Comparison of ENCODE assay signal across 8 cellular contexts in genomic region chr12:109952160-109952858, GRCh38. TPM values are rescaled to one million over a fixed set of nuclear protein-coding genes. Genes with fewer than 3 reads are reported as not detected.
DNase-seq lines count a peak whose midpoint lies in the region; ATAC-seq, FAIRE-seq and TF ChIP-seq lines count a peak whose summit lies in the region.

No MANE protein-coding gene starts in this region.

- H3K79me2 ChIP-seq in HepG2 (ENCODE audit: insufficient read depth, low read length) = no peaks in the 10 kb centered on the region

- no peak overlapping the region for H2AFZ ChIP-seq in HepG2 (ENCODE audit: low read length)

- POLR2A ChIA-PET in HepG2 (lab: Yijun Ruan, JAX) = no interaction called here

- 77% methylated on average over 8 of the region's 11 CpGs for WGBS in right lobe of liver (ENCODE audit: insufficient coverage, low coverage, low lambda C conversion rate, missing lambda C conversion rate)
- WGBS in HepG2 (ENCODE audit: low lambda C conversion rate) = 95% methylated on average over 11 of the region's 11 CpGs
- 78 to 80% methylated on average over 11 of the region's 11 CpGs for WGBS in aorta, 2 donors

- H3K36me3 ChIP-seq in right lobe of liver (peaks cover 0 to 38% (median 10%) of the 10 kb centered on the region in 4 donors), HepG2 (replicated peaks in 1 of 2; ENCODE audit: control insufficient read depth in 1 of 2, insufficient read depth in 2 of 2, low read length in 2 of 2) (peaks cover 14 to 40% of the 10 kb centered on the region in 2 experiments), right atrium auricular region (peaks cover 67% of the 10 kb centered on the region), aorta (ENCODE audit: control insufficient read depth in 1 of 2, insufficient read depth in 2 of 2, low read length in 1 of 2) (peaks cover 0 to 6% of the 10 kb centered on the region in 2 donors)

- TF ChIP-seq RAD21 in HepG2 (CRISPR knock-in tag; IDR thresholded peaks at IDR 0.05) = no peak

- H3K4me2 ChIP-seq in HepG2 (ENCODE audit: low read depth, low read length) = no peak overlapping the region

- H3K9ac ChIP-seq in HepG2 (ENCODE audit: insufficient read depth, low read depth, low read length) = no peak overlapping the region

- no peak for TF ChIP-seq CTCF in right lobe of liver (IDR thresholded peaks at IDR 0.05)
- TF ChIP-seq CTCF in HepG2 (CRISPR knock-in tag; IDR thresholded peaks at IDR 0.05) = no peak
- no peak for TF ChIP-seq CTCF in right atrium auricular region (IDR thresholded peaks at IDR 0.05)

- intact Hi-C loops in right lobe of liver (cut with DNase I) (no loop called here), HepG2 (cut with micrococcal nuclease; ENCODE audit: unreplicated experiment) (no loop called here), aorta (cut with DNase I) (loop anchor here in 1 of 2 donors (5.0 kb wide), 1 partner anchor 45 kb away; the partner anchor contains the start of genes ANKRD13A and GIT2)

- no peak for TF ChIP-seq POLR2A in right lobe of liver (IDR thresholded peaks at IDR 0.05)
- no peak for TF ChIP-seq POLR2A in HepG2 (IDR thresholded peaks at IDR 0.05; ENCODE audit: insufficient read depth in 1 of 2, low read depth in 2 of 2, low read length in 2 of 2)

- H3K27me3 ChIP-seq in right lobe of liver = no peaks in the 10 kb centered on the region
- H3K27me3 ChIP-seq in HepG2 (ENCODE audit: control insufficient read depth in 1 of 2, insufficient read depth in 2 of 2, low read length in 2 of 2) = no peaks in the 10 kb centered on the region
- no peaks in the 10 kb centered on the region for H3K27me3 ChIP-seq in right atrium auricular region
- H3K27me3 ChIP-seq in aorta (ENCODE audit: control insufficient read depth in 1 of 2, insufficient read depth in 2 of 2, low read length in 1 of 2) = no peaks in the 10 kb centered on the region

- BruUV-seq in HepG2 (replicated peaks; lab: Mats Ljungman, UMichigan) = no TSS peak

- no peaks in the 10 kb centered on the region for H3K9me3 ChIP-seq in right lobe of liver
- no peaks in the 10 kb centered on the region for H3K9me3 ChIP-seq in HepG2 (ENCODE audit: low read length)
- no peaks in the 10 kb centered on the region for H3K9me3 ChIP-seq in right atrium auricular region
- no peaks in the 10 kb centered on the region for H3K9me3 ChIP-seq in aorta (ENCODE audit: control insufficient read depth, low read length)

- peaks cover 0 to 42% (median 12%) of the 10 kb centered on the region in 4 donors for H3K4me1 ChIP-seq in right lobe of liver
- H3K4me1 ChIP-seq in HepG2 (ENCODE audit: insufficient read depth, low read length) = peaks cover 43% of the 10 kb centered on the region
- peaks cover 0 to 59% of the 10 kb centered on the region in 2 donors for H3K4me1 ChIP-seq in right atrium auricular region
- peaks cover 4% of the 10 kb centered on the region in 2 donors for H3K4me1 ChIP-seq in aorta (ENCODE audit: control insufficient read depth in 1 of 2, insufficient read depth in 2 of 2, low read length in 2 of 2)

- in situ Hi-C loops in HepG2 (cut with HindIII; ENCODE audit: extremely low pct_ligation_motif_present, low pct_unique_long_range_greater_than_20kb) = no loop called here

- no peaks in the 10 kb centered on the region for H4K20me1 ChIP-seq in HepG2 (ENCODE audit: insufficient read depth, low read length)

- TF ChIP-seq EP300 in HepG2 (IDR thresholded peaks at IDR 0.05; ENCODE audit: low read depth in 2 of 2, low read length in 2 of 2) (no peak), HepG2 (CRISPR knock-in tag; IDR thresholded peaks at IDR 0.05; ENCODE audit: borderline replicate concordance) (no peak)

- CTCF ChIA-PET in HepG2 (lab: Yijun Ruan, JAX; ENCODE audit: low intra/inter-chr PET ratio, low total read pairs) = no interaction called here

- peak overlapping the region in 1 of 3 donors; percentile 41 for H3K27ac ChIP-seq in right lobe of liver
- H3K27ac ChIP-seq in HepG2 (ENCODE audit: extremely low read length, insufficient read depth, low read length) = no peak overlapping the region
- peak overlapping the region; percentile 75 to 89 for H3K27ac ChIP-seq in right atrium auricular region
- H3K27ac ChIP-seq in aorta (ENCODE audit: low read depth in 1 of 2, low read length in 2 of 2) = peak overlapping the region; percentile 59 to 95

- no peak for FAIRE-seq in HepG2 (lab: Jason Lieb, UNC)

- DNase-seq in right lobe of liver (no peak), HepG2 (ENCODE audit: low spot score) (no peak), right atrium auricular region (ENCODE audit: low spot score) (no peak), aorta (peak in 1 of 2 donors; percentile 48), DMS114 treated with DMSO at 0.1 percent for 48 hours (lab: John Stamatoyannopoulos, UW; ENCODE audit: unreplicated experiment) (no peak), NCI-H510A (lab: John Stamatoyannopoulos, UW) (no peak)

- H3K4me3 ChIP-seq in right lobe of liver (no peak overlapping the region), HepG2 (replicated peaks in 1 of 3; ENCODE audit: insufficient read depth in 1 of 3, low read depth in 2 of 3, low read length in 3 of 3) (no peak overlapping the region), right atrium auricular region (no peak overlapping the region), aorta (ENCODE audit: low read length in 2 of 2) (no peak overlapping the region)

- ATAC-seq in right lobe of liver (peak in 3 of 4 donors; percentile 5 to 26 (median 16)), HepG2 (no peak), SK-N-SH treated with all-trans-retinoic acid at 6 μM for 48 hours (no peak), aorta (ENCODE audit: low FRiP score) (no peak), HG03442 (IDR thresholded peaks at IDR 0.05; ENCODE audit: unreplicated experiment) (no peak)

RNA-seq across cellular contexts. Expression of gene GIT2, which starts 43.9 kb away (rescaled TPM):
- total RNA-seq in right lobe of liver = 10 to 100 TPM; 13.3 to 24.8 (median 16.8) TPM
- 15.2 and 18.4 TPM in 2 replicates for total RNA-seq in HepG2 (2016; rRNA removed; fragmentation: Illumina TruSeq; extraction: Trizol)
- total RNA-seq in HepG2 (2016; cell fraction: cytosol; rRNA removed; fragmentation: Illumina TruSeq; extraction: Trizol; ENCODE audit: low read depth) = 6.4 and 7.3 TPM in 2 replicates
- total RNA-seq in HepG2 (2016; cell fraction: insoluble cytoplasmic fraction; rRNA removed; fragmentation: Illumina TruSeq; extraction: Trizol) = 14.1 and 17.8 TPM in 2 replicates
- total RNA-seq in HepG2 (2016; cell fraction: membrane; rRNA removed; fragmentation: Illumina TruSeq; extraction: Trizol) = 9.0 and 9.5 TPM in 2 replicates
- total RNA-seq in HepG2 (2016; cell fraction: nucleus; rRNA removed; fragmentation: Illumina TruSeq; extraction: Trizol) = 31.9 and 34.5 TPM in 2 replicates
- polyA plus RNA-seq in HepG2 (2011; rRNA removed) = 18.7 and 19.8 TPM in 2 replicates
- 9.5 and 12.3 TPM in 2 replicates for polyA plus RNA-seq in HepG2 (2011; cell fraction: cytosol; rRNA removed)
- 50.5 and 56.5 TPM in 2 replicates for polyA plus RNA-seq in HepG2 (2011; cell fraction: nucleus; rRNA removed)
- polyA plus RNA-seq in HepG2 (2012) = 14.5 and 15.2 TPM in 2 replicates
- 0.65 and 0.83 TPM in 2 replicates for polyA plus RNA-seq in HepG2 (2016; cell fraction: cytosol; fragmentation: Illumina TruSeq; extraction: Trizol; ENCODE audit: low read depth)
- 11.7 and 12.8 TPM in 2 replicates for polyA plus RNA-seq in HepG2 (2016; cell fraction: insoluble cytoplasmic fraction; fragmentation: Illumina TruSeq; extraction: Trizol; ENCODE audit: low read depth)
- 2.2 and 2.5 TPM in 2 replicates for polyA plus RNA-seq in HepG2 (2016; cell fraction: membrane; fragmentation: Illumina TruSeq; extraction: Trizol; ENCODE audit: low read depth)
- polyA plus RNA-seq in HepG2 (2016; cell fraction: nucleus; fragmentation: Illumina TruSeq; extraction: Trizol; ENCODE audit: insufficient read depth, low read depth) = 59.1 and 66.0 TPM in 2 replicates
- polyA minus RNA-seq in HepG2 (2011; rRNA and poly(A)+ RNA removed; ENCODE audit: low replicate concordance) = 26.7 and 35.9 TPM in 2 replicates
- 11.9 and 13.6 TPM in 2 replicates for polyA minus RNA-seq in HepG2 (2011; cell fraction: cytosol; rRNA and poly(A)+ RNA removed)
- 90.6 and 102 TPM in 2 replicates for polyA minus RNA-seq in HepG2 (2011; cell fraction: nucleus; rRNA and poly(A)+ RNA removed)
- 10 to 100 TPM; 24.8 to 26.8 TPM for total RNA-seq in right atrium auricular region
- 10 to 100 TPM; 54.3 to 78.0 TPM for total RNA-seq in aorta
- polyA plus RNA-seq in aorta = 10 to 100 TPM in 1 of 2 donors, 1 to 10 TPM in 1; 9.3 to 24.8 TPM

RNA-seq across cellular contexts. Expression of gene ANKRD13A, which starts 46.9 kb away (rescaled TPM):
- total RNA-seq in right lobe of liver = 10 to 100 TPM; 14.4 to 33.7 (median 24.6) TPM
- 34.1 and 40.7 TPM in 2 replicates for total RNA-seq in HepG2 (2016; rRNA removed; fragmentation: Illumina TruSeq; extraction: Trizol)
- 19.2 and 22.0 TPM in 2 replicates for total RNA-seq in HepG2 (2016; cell fraction: cytosol; rRNA removed; fragmentation: Illumina TruSeq; extraction: Trizol; ENCODE audit: low read depth)
- 35.8 and 44.1 TPM in 2 replicates for total RNA-seq in HepG2 (2016; cell fraction: insoluble cytoplasmic fraction; rRNA removed; fragmentation: Illumina TruSeq; extraction: Trizol)
- 36.6 and 37.4 TPM in 2 replicates for total RNA-seq in HepG2 (2016; cell fraction: membrane; rRNA removed; fragmentation: Illumina TruSeq; extraction: Trizol)
- 27.2 and 29.0 TPM in 2 replicates for total RNA-seq in HepG2 (2016; cell fraction: nucleus; rRNA removed; fragmentation: Illumina TruSeq; extraction: Trizol)
- 41.6 and 51.0 TPM in 2 replicates for polyA plus RNA-seq in HepG2 (2011; rRNA removed)
- 36.8 and 47.0 TPM in 2 replicates for polyA plus RNA-seq in HepG2 (2011; cell fraction: cytosol; rRNA removed)
- polyA plus RNA-seq in HepG2 (2011; cell fraction: nucleus; rRNA removed) = 90.0 and 92.3 TPM in 2 replicates
- 36.3 and 37.0 TPM in 2 replicates for polyA plus RNA-seq in HepG2 (2012)
- polyA plus RNA-seq in HepG2 (2016; cell fraction: cytosol; fragmentation: Illumina TruSeq; extraction: Trizol; ENCODE audit: low read depth) = 6.9 and 7.4 TPM in 2 replicates
- 32.2 and 35.3 TPM in 2 replicates for polyA plus RNA-seq in HepG2 (2016; cell fraction: insoluble cytoplasmic fraction; fragmentation: Illumina TruSeq; extraction: Trizol; ENCODE audit: low read depth)
- 19.0 and 20.8 TPM in 2 replicates for polyA plus RNA-seq in HepG2 (2016; cell fraction: membrane; fragmentation: Illumina TruSeq; extraction: Trizol; ENCODE audit: low read depth)
- polyA plus RNA-seq in HepG2 (2016; cell fraction: nucleus; fragmentation: Illumina TruSeq; extraction: Trizol; ENCODE audit: insufficient read depth, low read depth) = 53.7 and 57.1 TPM in 2 replicates
- 40.3 and 72.5 TPM in 2 replicates for polyA minus RNA-seq in HepG2 (2011; rRNA and poly(A)+ RNA removed; ENCODE audit: low replicate concordance)
- polyA minus RNA-seq in HepG2 (2011; cell fraction: cytosol; rRNA and poly(A)+ RNA removed) = 27.5 and 31.2 TPM in 2 replicates
- 41.3 and 58.9 TPM in 2 replicates for polyA minus RNA-seq in HepG2 (2011; cell fraction: nucleus; rRNA and poly(A)+ RNA removed)
- total RNA-seq in right atrium auricular region = 10 to 100 TPM; 26.0 to 31.8 TPM
- total RNA-seq in aorta = 10 to 100 TPM; 50.0 to 61.9 TPM
- 10 to 100 TPM; 16.5 to 24.7 TPM for polyA plus RNA-seq in aorta

RNA-seq across cellular contexts. Expression of gene TCHP, which starts 52.2 kb away (rescaled TPM):
- total RNA-seq in right lobe of liver = 1 to 10 TPM; 4.9 to 8.8 (median 6.8) TPM
- total RNA-seq in HepG2 (2016; rRNA removed; fragmentation: Illumina TruSeq; extraction: Trizol) = 10.4 and 12.2 TPM in 2 replicates
- 2.5 and 2.6 TPM in 2 replicates for total RNA-seq in HepG2 (2016; cell fraction: cytosol; rRNA removed; fragmentation: Illumina TruSeq; extraction: Trizol; ENCODE audit: low read depth)
- total RNA-seq in HepG2 (2016; cell fraction: insoluble cytoplasmic fraction; rRNA removed; fragmentation: Illumina TruSeq; extraction: Trizol) = 8.5 and 11.7 TPM in 2 replicates
- total RNA-seq in HepG2 (2016; cell fraction: membrane; rRNA removed; fragmentation: Illumina TruSeq; extraction: Trizol) = 5.2 and 5.6 TPM in 2 replicates
- total RNA-seq in HepG2 (2016; cell fraction: nucleus; rRNA removed; fragmentation: Illumina TruSeq; extraction: Trizol) = 12.5 and 13.8 TPM in 2 replicates
- 6.3 and 6.7 TPM in 2 replicates for polyA plus RNA-seq in HepG2 (2011; rRNA removed)
- 4.3 and 5.7 TPM in 2 replicates for polyA plus RNA-seq in HepG2 (2011; cell fraction: cytosol; rRNA removed)
- polyA plus RNA-seq in HepG2 (2011; cell fraction: nucleus; rRNA removed) = 32.3 and 36.3 TPM in 2 replicates
- 7.6 and 9.7 TPM in 2 replicates for polyA plus RNA-seq in HepG2 (2012)
- 1.2 and 1.4 TPM in 2 replicates for polyA plus RNA-seq in HepG2 (2016; cell fraction: cytosol; fragmentation: Illumina TruSeq; extraction: Trizol; ENCODE audit: low read depth)
- 11.8 and 12.5 TPM in 2 replicates for polyA plus RNA-seq in HepG2 (2016; cell fraction: insoluble cytoplasmic fraction; fragmentation: Illumina TruSeq; extraction: Trizol; ENCODE audit: low read depth)
- 3.1 and 3.4 TPM in 2 replicates for polyA plus RNA-seq in HepG2 (2016; cell fraction: membrane; fragmentation: Illumina TruSeq; extraction: Trizol; ENCODE audit: low read depth)
- 29.5 and 29.6 TPM in 2 replicates for polyA plus RNA-seq in HepG2 (2016; cell fraction: nucleus; fragmentation: Illumina TruSeq; extraction: Trizol; ENCODE audit: insufficient read depth, low read depth)
- polyA minus RNA-seq in HepG2 (2011; rRNA and poly(A)+ RNA removed; ENCODE audit: low replicate concordance) = 5.0 and 14.9 TPM in 2 replicates
- 1.4 and 1.7 TPM in 2 replicates for polyA minus RNA-seq in HepG2 (2011; cell fraction: cytosol; rRNA and poly(A)+ RNA removed)
- 11.3 and 11.8 TPM in 2 replicates for polyA minus RNA-seq in HepG2 (2011; cell fraction: nucleus; rRNA and poly(A)+ RNA removed)
- total RNA-seq in right atrium auricular region = 1 to 10 TPM; 6.4 to 9.4 TPM
- total RNA-seq in aorta = 10 to 100 TPM in 1 of 2 donors, 1 to 10 TPM in 1; 9.8 to 21.1 TPM
- 10 to 100 TPM in 1 of 2 donors, 1 to 10 TPM in 1; 4.3 to 14.6 TPM for polyA plus RNA-seq in aorta

Comparison
In these comparisons a context has a peak if more than half of its experiments do, and no peak if none do; other contexts are left out.
1. ATAC-seq: peak in right lobe of liver (3 of 4); none in HepG2 (single experiment), SK-N-SH treated with all-trans-retinoic acid at 6 μM for 48 hours (single experiment), aorta (single experiment) and HG03442 (single experiment).